ENCODE assay signal across 25 cellular contexts in the genomic region with DNA sequence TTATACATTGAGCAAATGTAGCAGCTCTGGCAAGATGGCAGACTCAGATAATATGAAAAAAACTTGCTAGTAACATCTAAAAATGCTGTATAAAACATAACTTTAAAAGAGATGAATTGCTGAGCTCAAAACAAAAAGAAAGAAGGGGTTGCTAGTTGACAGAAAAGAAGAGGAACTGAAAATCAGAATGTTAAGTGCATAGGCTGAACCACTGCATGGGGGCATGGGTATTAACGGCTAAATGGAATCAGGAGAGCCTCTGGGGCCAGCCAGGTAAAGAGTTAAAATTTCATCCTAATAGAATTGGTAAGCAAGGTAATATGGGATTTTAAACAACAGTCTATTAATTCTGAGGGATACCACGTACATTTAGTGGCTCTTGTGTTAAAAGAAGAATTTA.
"Had no signal": no experiment of that assay in that cellular context is flagged by ENCODE, and none has a peak within 500 bp of the region (broad histone marks: within the 10 kb centered on the region; RNA-seq: fewer than 3 reads in every experiment).

No MANE protein-coding gene starts in this region.

- ATAC-seq: activated CD8-positive, alpha-beta memory T cell treated with anti-CD3 and anti-CD28 coated beads, Interleukin-2, amount 10 ng/mL, durations not matched to agents 7 days and 5 days; activated naive CD4-positive, alpha-beta T cell treated with anti-CD3 and anti-CD28 coated beads, Interleukin-2, amount 50 U/mL, for 72 hours; activated naive CD8-positive, alpha-beta T cell treated with anti-CD3 and anti-CD28 coated beads, Interleukin-2, amount 50 U/mL, for 24 hours; activated T-cell treated with anti-CD3 and anti-CD28 coated beads, Interleukin-2, amount 50 U/mL, for 4 hours; body of pancreas; T-helper 17 cell had no signal

- DNase-seq: activated B cell treated with CpG ODN at 0.5 μM for 24 hours; activated CD4-positive, alpha-beta T cell treated with anti-CD3 and anti-CD28 coated beads for 1 hour; activated CD4-positive, alpha-beta T cell treated with anti-CD3 and anti-CD28 coated beads, Interleukin-2, amount 10 ng/mL, durations not matched to agents 24 days and 14 days; activated CD4-positive, alpha-beta T cell treated with anti-CD3 and anti-CD28 coated beads, Interleukin-2, amount 50 U/mL, for 48 hours; activated CD8-positive, alpha-beta memory T cell treated with anti-CD3 and anti-CD28 coated beads, Interleukin-2, amount 10 ng/mL, durations not matched to agents 7 days and 5 days; activated effector memory CD4-positive, alpha-beta T cell treated with anti-CD3 and anti-CD28 coated beads, Interleukin-2, amount 50 U/mL, for 16 hours; activated naive CD4-positive, alpha-beta T cell treated with Interleukin-2 at 50 U/mL for 16 hours; activated naive CD8-positive, alpha-beta T cell treated with anti-CD3 and anti-CD28 coated beads, Interleukin-2, amount 50 U/mL, for 24 hours; activated T-cell treated with anti-CD3 and anti-CD28 coated beads, Interleukin-2, amount 50 U/mL, for 4 hours; amniotic stem cell; body of pancreas; central memory CD4-positive, alpha-beta T cell; MM.1S; NCI-H1092; NCI-H2029; NCI-H2107; NCI-H2171 treated with DMSO at 0.1 percent for 48 hours; NCI-H226; NCI-H510A; NCI-H69; PC-9; SIG-M5; T-helper 17 cell; T-helper 9 cell had no signal
